ENCODE assay signal across 1 cellular context in the genomic region with DNA sequence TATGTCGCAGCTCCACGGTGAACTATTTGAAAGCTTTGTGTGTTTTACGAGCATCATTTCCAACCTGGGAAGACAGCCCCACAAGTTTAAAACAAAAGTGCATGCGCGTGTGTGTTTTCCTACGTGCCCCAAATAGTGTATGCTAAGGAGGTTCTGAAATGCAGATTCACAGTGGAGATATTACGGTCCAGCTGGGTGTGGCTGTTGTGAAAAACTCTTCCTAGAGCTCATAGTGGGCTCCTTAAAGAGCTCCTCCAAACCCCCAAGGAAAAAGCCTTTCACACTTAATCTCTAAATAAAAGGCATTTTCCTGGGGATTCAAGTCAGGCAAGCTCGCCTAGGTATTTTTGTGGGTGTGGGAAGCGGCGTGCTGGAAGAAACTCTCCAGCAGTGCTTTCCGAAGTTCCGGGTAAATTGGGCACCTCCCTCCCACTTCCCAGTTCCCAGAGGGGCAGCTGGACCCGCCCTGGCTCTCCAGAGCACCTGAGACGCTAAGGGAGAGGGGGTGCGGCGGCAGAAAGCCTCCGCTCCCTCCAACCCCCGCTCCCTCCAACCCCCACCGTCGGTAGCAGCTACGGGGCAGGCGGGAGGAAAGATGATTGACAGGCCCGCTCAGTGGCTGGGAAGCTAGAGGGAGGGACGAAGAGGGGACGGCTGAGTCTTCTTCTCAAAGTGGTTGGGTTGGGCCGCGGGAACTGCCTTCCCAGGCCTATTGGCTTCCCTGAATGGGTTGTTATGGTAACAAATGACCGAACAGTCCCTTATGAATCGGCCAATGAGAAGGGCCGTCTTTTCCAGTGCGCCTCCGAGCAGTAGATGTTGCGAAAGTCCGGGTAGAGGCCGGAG.
A peak's percentile ranks its signal among the peaks of the same experiment; 100 is the strongest.
TF ChIP-seq lines count a peak whose summit lies in the region.

No MANE protein-coding gene starts in this region.

TF ChIP-seq in HEK293, 187 proteins besides CTCF, POLR2A, EP300 and RAD21 (continued from another document and continues in another):
- TF ChIP-seq, protein P1, sequence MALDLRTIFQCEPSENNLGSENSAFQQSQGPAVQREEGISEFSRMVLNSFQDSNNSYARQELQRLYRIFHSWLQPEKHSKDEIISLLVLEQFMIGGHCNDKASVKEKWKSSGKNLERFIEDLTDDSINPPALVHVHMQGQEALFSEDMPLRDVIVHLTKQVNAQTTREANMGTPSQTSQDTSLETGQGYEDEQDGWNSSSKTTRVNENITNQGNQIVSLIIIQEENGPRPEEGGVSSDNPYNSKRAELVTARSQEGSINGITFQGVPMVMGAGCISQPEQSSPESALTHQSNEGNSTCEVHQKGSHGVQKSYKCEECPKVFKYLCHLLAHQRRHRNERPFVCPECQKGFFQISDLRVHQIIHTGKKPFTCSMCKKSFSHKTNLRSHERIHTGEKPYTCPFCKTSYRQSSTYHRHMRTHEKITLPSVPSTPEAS (tag by site-specific recombination; IDR thresholded peaks at IDR 0.05), result 0 out of 2 replicates have a peak, but pooled peaks have one; percentile 18
- TF ChIP-seq ZNF350 (tag by site-specific recombination; IDR thresholded peaks at IDR 0.05), result no peak
- TF ChIP-seq, protein P2, sequence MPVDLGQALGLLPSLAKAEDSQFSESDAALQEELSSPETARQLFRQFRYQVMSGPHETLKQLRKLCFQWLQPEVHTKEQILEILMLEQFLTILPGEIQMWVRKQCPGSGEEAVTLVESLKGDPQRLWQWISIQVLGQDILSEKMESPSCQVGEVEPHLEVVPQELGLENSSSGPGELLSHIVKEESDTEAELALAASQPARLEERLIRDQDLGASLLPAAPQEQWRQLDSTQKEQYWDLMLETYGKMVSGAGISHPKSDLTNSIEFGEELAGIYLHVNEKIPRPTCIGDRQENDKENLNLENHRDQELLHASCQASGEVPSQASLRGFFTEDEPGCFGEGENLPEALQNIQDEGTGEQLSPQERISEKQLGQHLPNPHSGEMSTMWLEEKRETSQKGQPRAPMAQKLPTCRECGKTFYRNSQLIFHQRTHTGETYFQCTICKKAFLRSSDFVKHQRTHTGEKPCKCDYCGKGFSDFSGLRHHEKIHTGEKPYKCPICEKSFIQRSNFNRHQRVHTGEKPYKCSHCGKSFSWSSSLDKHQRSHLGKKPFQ (tag by site-specific recombination; IDR thresholded peaks at IDR 0.05), result no peak
- no peak for TF ChIP-seq ZNF426 (tag by site-specific recombination; IDR thresholded peaks at IDR 0.05)
- TF ChIP-seq ZNF677 (tag by site-specific recombination; IDR thresholded peaks at IDR 0.05), result no peak
- no peak for TF ChIP-seq ZNF404 (tag by site-specific recombination; IDR thresholded peaks at IDR 0.05)
- TF ChIP-seq GLI2 (tag by site-specific recombination; IDR thresholded peaks at IDR 0.05; ENCODE audit: borderline replicate concordance, low read depth), result no peak
- TF ChIP-seq ZNF585B (tag by site-specific recombination; IDR thresholded peaks at IDR 0.05), result no peak
- TF ChIP-seq ZNF555 (tag by site-specific recombination; conservative IDR thresholded peaks at IDR 0.05), result no peak
- no peak for TF ChIP-seq ZBTB7A (tag by site-specific recombination; IDR thresholded peaks at IDR 0.05; ENCODE audit: low read depth)
- TF ChIP-seq ZNF600 (tag by site-specific recombination; IDR thresholded peaks at IDR 0.05), result peak; percentile 81
- TF ChIP-seq, protein P3, sequence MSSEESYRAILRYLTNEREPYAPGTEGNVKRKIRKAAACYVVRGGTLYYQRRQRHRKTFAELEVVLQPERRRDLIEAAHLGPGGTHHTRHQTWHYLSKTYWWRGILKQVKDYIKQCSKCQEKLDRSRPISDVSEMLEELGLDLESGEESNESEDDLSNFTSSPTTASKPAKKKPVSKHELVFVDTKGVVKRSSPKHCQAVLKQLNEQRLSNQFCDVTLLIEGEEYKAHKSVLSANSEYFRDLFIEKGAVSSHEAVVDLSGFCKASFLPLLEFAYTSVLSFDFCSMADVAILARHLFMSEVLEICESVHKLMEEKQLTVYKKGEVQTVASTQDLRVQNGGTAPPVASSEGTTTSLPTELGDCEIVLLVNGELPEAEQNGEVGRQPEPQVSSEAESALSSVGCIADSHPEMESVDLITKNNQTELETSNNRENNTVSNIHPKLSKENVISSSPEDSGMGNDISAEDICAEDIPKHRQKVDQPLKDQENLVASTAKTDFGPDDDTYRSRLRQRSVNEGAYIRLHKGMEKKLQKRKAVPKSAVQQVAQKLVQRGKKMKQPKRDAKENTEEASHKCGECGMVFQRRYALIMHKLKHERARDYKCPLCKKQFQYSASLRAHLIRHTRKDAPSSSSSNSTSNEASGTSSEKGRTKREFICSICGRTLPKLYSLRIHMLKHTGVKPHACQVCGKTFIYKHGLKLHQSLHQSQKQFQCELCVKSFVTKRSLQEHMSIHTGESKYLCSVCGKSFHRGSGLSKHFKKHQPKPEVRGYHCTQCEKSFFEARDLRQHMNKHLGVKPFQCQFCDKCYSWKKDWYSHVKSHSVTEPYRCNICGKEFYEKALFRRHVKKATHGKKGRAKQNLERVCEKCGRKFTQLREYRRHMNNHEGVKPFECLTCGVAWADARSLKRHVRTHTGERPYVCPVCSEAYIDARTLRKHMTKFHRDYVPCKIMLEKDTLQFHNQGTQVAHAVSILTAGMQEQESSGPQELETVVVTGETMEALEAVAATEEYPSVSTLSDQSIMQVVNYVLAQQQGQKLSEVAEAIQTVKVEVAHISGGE (tag by site-specific recombination; conservative IDR thresholded peaks at IDR 0.05; ENCODE audit: low read depth), result peak; percentile 79
- TF ChIP-seq, protein P4, sequence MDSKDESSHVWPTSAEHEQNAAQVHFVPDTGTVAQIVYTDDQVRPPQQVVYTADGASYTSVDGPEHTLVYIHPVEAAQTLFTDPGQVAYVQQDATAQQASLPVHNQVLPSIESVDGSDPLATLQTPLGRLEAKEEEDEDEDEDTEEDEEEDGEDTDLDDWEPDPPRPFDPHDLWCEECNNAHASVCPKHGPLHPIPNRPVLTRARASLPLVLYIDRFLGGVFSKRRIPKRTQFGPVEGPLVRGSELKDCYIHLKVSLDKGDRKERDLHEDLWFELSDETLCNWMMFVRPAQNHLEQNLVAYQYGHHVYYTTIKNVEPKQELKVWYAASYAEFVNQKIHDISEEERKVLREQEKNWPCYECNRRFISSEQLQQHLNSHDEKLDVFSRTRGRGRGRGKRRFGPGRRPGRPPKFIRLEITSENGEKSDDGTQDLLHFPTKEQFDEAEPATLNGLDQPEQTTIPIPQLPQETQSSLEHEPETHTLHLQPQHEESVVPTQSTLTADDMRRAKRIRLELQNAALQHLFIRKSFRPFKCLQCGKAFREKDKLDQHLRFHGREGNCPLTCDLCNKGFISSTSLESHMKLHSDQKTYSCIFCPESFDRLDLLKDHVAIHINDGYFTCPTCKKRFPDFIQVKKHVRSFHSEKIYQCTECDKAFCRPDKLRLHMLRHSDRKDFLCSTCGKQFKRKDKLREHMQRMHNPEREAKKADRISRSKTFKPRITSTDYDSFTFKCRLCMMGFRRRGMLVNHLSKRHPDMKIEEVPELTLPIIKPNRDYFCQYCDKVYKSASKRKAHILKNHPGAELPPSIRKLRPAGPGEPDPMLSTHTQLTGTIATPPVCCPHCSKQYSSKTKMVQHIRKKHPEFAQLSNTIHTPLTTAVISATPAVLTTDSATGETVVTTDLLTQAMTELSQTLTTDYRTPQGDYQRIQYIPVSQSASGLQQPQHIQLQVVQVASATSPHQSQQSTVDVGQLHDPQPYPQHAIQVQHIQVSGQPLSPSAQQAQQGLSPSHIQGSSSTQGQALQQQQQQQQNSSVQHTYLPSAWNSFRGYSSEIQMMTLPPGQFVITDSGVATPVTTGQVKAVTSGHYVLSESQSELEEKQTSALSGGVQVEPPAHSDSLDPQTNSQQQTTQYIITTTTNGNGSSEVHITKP (tag by site-specific recombination; IDR thresholded peaks at IDR 0.05), result peak; percentile 72
- TF ChIP-seq, protein P5, sequence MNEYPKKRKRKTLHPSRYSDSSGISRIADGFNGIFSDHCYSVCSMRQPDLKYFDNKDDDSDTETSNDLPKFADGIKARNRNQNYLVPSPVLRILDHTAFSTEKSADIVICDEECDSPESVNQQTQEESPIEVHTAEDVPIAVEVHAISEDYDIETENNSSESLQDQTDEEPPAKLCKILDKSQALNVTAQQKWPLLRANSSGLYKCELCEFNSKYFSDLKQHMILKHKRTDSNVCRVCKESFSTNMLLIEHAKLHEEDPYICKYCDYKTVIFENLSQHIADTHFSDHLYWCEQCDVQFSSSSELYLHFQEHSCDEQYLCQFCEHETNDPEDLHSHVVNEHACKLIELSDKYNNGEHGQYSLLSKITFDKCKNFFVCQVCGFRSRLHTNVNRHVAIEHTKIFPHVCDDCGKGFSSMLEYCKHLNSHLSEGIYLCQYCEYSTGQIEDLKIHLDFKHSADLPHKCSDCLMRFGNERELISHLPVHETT (tag by site-specific recombination; IDR thresholded peaks at IDR 0.05), result no peak
- TF ChIP-seq, protein P6, sequence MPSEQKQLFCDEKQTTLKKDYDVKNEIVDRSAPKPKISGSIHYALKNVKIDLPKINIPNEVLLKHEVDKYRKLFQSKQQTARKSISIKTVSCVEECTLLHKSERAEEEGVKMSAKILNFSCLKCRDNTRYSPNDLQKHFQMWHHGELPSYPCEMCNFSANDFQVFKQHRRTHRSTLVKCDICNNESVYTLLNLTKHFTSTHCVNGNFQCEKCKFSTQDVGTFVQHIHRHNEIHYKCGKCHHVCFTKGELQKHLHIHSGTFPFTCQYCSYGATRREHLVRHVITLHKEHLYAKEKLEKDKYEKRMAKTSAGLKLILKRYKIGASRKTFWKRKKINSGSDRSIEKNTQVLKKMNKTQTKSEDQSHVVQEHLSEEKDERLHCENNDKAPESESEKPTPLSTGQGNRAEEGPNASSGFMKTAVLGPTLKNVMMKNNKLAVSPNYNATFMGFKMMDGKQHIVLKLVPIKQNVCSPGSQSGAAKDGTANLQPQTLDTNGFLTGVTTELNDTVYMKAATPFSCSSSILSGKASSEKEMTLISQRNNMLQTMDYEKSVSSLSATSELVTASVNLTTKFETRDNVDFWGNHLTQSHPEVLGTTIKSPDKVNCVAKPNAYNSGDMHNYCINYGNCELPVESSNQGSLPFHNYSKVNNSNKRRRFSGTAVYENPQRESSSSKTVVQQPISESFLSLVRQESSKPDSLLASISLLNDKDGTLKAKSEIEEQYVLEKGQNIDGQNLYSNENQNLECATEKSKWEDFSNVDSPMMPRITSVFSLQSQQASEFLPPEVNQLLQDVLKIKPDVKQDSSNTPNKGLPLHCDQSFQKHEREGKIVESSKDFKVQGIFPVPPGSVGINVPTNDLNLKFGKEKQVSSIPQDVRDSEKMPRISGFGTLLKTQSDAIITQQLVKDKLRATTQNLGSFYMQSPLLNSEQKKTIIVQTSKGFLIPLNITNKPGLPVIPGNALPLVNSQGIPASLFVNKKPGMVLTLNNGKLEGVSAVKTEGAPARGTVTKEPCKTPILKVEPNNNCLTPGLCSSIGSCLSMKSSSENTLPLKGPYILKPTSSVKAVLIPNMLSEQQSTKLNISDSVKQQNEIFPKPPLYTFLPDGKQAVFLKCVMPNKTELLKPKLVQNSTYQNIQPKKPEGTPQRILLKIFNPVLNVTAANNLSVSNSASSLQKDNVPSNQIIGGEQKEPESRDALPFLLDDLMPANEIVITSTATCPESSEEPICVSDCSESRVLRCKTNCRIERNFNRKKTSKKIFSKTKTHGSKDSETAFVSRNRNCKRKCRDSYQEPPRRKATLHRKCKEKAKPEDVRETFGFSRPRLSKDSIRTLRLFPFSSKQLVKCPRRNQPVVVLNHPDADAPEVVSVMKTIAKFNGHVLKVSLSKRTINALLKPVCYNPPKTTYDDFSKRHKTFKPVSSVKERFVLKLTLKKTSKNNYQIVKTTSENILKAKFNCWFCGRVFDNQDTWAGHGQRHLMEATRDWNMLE (tag by site-specific recombination; conservative IDR thresholded peaks at IDR 0.05; ENCODE audit: low read depth), result no peak
- no peak for TF ChIP-seq ZNF146 (tag by site-specific recombination; IDR thresholded peaks at IDR 0.05)
- no peak for TF ChIP-seq BCL11B (tag by site-specific recombination; IDR thresholded peaks at IDR 0.05; ENCODE audit: low read depth)
- TF ChIP-seq ZNF202 (tag by site-specific recombination; IDR thresholded peaks at IDR 0.05; ENCODE audit: borderline replicate concordance), result no peak
- peak; percentile 75 for TF ChIP-seq ZNF394 (tag by site-specific recombination; IDR thresholded peaks at IDR 0.05; ENCODE audit: borderline replicate concordance)
- TF ChIP-seq, protein P7, sequence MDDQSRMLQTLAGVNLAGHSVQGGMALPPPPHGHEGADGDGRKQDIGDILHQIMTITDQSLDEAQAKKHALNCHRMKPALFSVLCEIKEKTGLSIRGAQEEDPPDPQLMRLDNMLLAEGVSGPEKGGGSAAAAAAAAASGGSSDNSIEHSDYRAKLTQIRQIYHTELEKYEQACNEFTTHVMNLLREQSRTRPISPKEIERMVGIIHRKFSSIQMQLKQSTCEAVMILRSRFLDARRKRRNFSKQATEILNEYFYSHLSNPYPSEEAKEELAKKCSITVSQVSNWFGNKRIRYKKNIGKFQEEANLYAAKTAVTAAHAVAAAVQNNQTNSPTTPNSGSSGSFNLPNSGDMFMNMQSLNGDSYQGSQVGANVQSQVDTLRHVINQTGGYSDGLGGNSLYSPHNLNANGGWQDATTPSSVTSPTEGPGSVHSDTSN (CRISPR knock-in tag; IDR thresholded peaks at IDR 0.05), result peak; percentile 97
- TF ChIP-seq GLIS1 (tag by site-specific recombination; IDR thresholded peaks at IDR 0.05), result peak; percentile 18; the same call in 1 of the 2 replicates
- no peak for TF ChIP-seq HOXA7 (CRISPR knock-in tag; IDR thresholded peaks at IDR 0.05; ENCODE audit: borderline replicate concordance)
- no peak for TF ChIP-seq ZNF747 (tag by site-specific recombination; IDR thresholded peaks at IDR 0.05)
- TF ChIP-seq, protein P8, sequence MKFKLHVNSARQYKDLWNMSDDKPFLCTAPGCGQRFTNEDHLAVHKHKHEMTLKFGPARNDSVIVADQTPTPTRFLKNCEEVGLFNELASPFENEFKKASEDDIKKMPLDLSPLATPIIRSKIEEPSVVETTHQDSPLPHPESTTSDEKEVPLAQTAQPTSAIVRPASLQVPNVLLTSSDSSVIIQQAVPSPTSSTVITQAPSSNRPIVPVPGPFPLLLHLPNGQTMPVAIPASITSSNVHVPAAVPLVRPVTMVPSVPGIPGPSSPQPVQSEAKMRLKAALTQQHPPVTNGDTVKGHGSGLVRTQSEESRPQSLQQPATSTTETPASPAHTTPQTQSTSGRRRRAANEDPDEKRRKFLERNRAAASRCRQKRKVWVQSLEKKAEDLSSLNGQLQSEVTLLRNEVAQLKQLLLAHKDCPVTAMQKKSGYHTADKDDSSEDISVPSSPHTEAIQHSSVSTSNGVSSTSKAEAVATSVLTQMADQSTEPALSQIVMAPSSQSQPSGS (tag by site-specific recombination; IDR thresholded peaks at IDR 0.05; ENCODE audit: low read depth), result no peak
- TF ChIP-seq, protein P9, sequence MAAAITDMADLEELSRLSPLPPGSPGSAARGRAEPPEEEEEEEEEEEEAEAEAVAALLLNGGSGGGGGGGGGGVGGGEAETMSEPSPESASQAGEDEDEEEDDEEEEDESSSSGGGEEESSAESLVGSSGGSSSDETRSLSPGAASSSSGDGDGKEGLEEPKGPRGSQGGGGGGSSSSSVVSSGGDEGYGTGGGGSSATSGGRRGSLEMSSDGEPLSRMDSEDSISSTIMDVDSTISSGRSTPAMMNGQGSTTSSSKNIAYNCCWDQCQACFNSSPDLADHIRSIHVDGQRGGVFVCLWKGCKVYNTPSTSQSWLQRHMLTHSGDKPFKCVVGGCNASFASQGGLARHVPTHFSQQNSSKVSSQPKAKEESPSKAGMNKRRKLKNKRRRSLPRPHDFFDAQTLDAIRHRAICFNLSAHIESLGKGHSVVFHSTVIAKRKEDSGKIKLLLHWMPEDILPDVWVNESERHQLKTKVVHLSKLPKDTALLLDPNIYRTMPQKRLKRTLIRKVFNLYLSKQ (tag by site-specific recombination; IDR thresholded peaks at IDR 0.05; ENCODE audit: borderline replicate concordance), result no peak
- TF ChIP-seq KLF16 (tag by site-specific recombination; IDR thresholded peaks at IDR 0.05), result no peak
- peak; percentile 94 for TF ChIP-seq IKZF3 (tag by site-specific recombination; IDR thresholded peaks at IDR 0.05)
- TF ChIP-seq ZNF549 (tag by site-specific recombination; IDR thresholded peaks at IDR 0.05), result no peak
- no peak for TF ChIP-seq ZNF140 (tag by site-specific recombination; IDR thresholded peaks at IDR 0.05)
